Comparison of ENCODE assay signal across 8 cellular contexts in the genomic region with DNA sequence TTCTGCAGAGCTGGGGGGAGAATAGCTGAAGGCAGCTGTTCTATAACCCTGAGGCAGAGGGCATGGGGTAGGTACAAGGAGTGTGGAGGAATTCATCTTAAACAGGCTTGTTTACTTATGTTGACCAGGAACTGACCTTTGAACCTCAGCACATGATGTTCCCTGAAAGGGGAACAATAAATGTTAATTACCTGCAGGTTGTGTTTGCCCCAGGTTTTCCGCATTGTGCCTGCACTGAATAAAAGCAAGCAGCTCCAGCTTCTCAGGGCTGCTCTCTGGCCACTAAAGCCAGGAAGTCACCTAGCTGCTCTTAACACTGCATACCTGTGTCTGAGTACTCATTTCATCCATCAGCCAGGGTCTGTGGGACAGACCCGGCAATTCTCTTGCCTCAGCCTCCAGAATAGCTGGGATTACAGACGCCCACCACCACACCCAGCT. TPM values are rescaled to one million over a fixed set of nuclear protein-coding genes. Genes with fewer than 3 reads are reported as not detected.
A peak's percentile ranks its signal among the peaks of the same experiment; 100 is the strongest.
DNase-seq lines count a peak whose midpoint lies in the region; ATAC-seq, FAIRE-seq and TF ChIP-seq lines count a peak whose summit lies in the region.
"Not testable (repeated sequence)": the region's sequence is repeated elsewhere in the genome, so short reads cannot be mapped to it uniquely, and the experiment has no call there.

No MANE protein-coding gene starts in this region.

- not testable (repeated sequence) for H3K27me3 Mint-ChIP-seq in activated naive CD8-positive, alpha-beta T cell treated with anti-CD3 and anti-CD28 coated beads, Interleukin-2, amount 10 ng/mL, durations not matched to agents 7 days and 5 days

- TF ChIP-seq EP300 in A549 (IDR thresholded peaks at IDR 0.05); gastroesophageal sphincter (IDR thresholded peaks at IDR 0.05): not testable (repeated sequence)

- TF ChIP-seq POLR2A in A549 (IDR thresholded peaks at IDR 0.05; ENCODE audit: low read length); gastroesophageal sphincter (IDR thresholded peaks at IDR 0.05); right lobe of liver (IDR thresholded peaks at IDR 0.05); uterus (IDR thresholded peaks at IDR 0.05): not testable (repeated sequence)

- not testable (repeated sequence) for ATAC-seq in A549; activated naive CD8-positive, alpha-beta T cell treated with anti-CD3 and anti-CD28 coated beads, Interleukin-2, amount 10 ng/mL, durations not matched to agents 7 days and 5 days (ENCODE audit: low read depth); gastroesophageal sphincter; right lobe of liver

- peaks cover 35% of the 10 kb centered on the region for H3K4me1 Mint-ChIP-seq in activated naive CD8-positive, alpha-beta T cell treated with anti-CD3 and anti-CD28 coated beads, Interleukin-2, amount 10 ng/mL, durations not matched to agents 7 days and 5 days

- H3K9me3 Mint-ChIP-seq in activated naive CD8-positive, alpha-beta T cell treated with anti-CD3 and anti-CD28 coated beads, Interleukin-2, amount 10 ng/mL, durations not matched to agents 7 days and 5 days = not testable (repeated sequence)

- CTCF ChIA-PET in A549 (lab: Yijun Ruan, JAX) = interaction anchor here (4.0 kb wide), 1 partner anchor 257 kb away, joined by 18 read pairs; no protein-coding TSS in a partner anchor

- not testable (repeated sequence) for H3K27ac ChIP-seq in A549
- H3K27ac ChIP-seq in gastroesophageal sphincter = peak overlapping the region in 3 of 4 donors; percentile 42 to 99 (median 97)
- peak overlapping the region in 2 of 3 donors; percentile 75 to 85 for H3K27ac ChIP-seq in right lobe of liver
- peak overlapping the region; percentile 95 to 96 for H3K27ac ChIP-seq in uterus

- H3K4me1 ChIP-seq in A549 = peaks cover 38% of the 10 kb centered on the region
- H3K4me1 ChIP-seq in gastroesophageal sphincter = peaks cover 0 to 88% (median 37%) of the 10 kb centered on the region in 3 donors
- H3K4me1 ChIP-seq in right lobe of liver = peaks cover 0 to 57% (median 18%) of the 10 kb centered on the region in 4 donors
- H3K4me1 ChIP-seq in uterus = not testable (repeated sequence)

- FAIRE-seq in A549 (lab: Jason Lieb, UNC) = not testable (repeated sequence)

- peak overlapping the region; percentile 39 for H3K4me2 ChIP-seq in A549

- POLR2A ChIA-PET in A549 (lab: Yijun Ruan, JAX) = not testable (repeated sequence)
- POLR2A ChIA-PET in activated naive CD8-positive, alpha-beta T cell treated with anti-CD3 and anti-CD28 coated beads, Interleukin-2, amount 10 ng/mL, durations not matched to agents 7 days and 5 days (lab: Charles Lee) = interaction anchor here (0.7 to 1.1 kb wide), 2 partner anchors 62 to 370 kb away, joined by 4 to 5 read pairs; a partner anchor contains a TSS

- H3K27ac Mint-ChIP-seq in activated naive CD8-positive, alpha-beta T cell treated with anti-CD3 and anti-CD28 coated beads, Interleukin-2, amount 10 ng/mL, durations not matched to agents 7 days and 5 days = not testable (repeated sequence)

- not testable (repeated sequence) for H3K27me3 ChIP-seq in gastroesophageal sphincter, right lobe of liver, uterus

- not testable (repeated sequence) for H3K4me3 ChIP-seq in A549, gastroesophageal sphincter, uterus
- H3K4me3 ChIP-seq in right lobe of liver = peak overlapping the region in 1 of 3 donors; percentile 24

- WGBS in A549 (ENCODE audit: missing lambda C conversion rate) = 72% methylated on average over 3 of the region's 3 CpGs
- 96 to 100% methylated on average over 1 to 2 of the region's 3 CpGs for WGBS in gastroesophageal sphincter (ENCODE audit: low coverage in 1 of 2), 2 donors
- WGBS in right lobe of liver (ENCODE audit: insufficient coverage, low coverage, low lambda C conversion rate, missing lambda C conversion rate) = 30% methylated on average over 3 of the region's 3 CpGs

- not testable (repeated sequence) for DNase-seq in A549 (ENCODE audit: low read depth in 1 of 2, low spot score in 1 of 2); uterus
- DNase-seq in G401 (ENCODE audit: low spot score) (peak; percentile 39), LoVo (ENCODE audit: low spot score) (peak; percentile 68), right lobe of liver (peak in 1 of 3 donors; percentile 62), renal cortical epithelial cell (ENCODE audit: low read depth) (peak; percentile 38)
- DNase-seq in activated naive CD8-positive, alpha-beta T cell treated with anti-CD3 and anti-CD28 coated beads, Interleukin-2, amount 10 ng/mL, durations not matched to agents 7 days and 5 days = peak; percentile 11

- in situ Hi-C loops in G401 (cut with HindIII; ENCODE audit: low sequenced_read_pairs) = not testable (repeated sequence)

- H3K36me3 Mint-ChIP-seq in activated naive CD8-positive, alpha-beta T cell treated with anti-CD3 and anti-CD28 coated beads, Interleukin-2, amount 10 ng/mL, durations not matched to agents 7 days and 5 days = peaks cover 11% of the 10 kb centered on the region

- not testable (repeated sequence) for TF ChIP-seq CTCF in A549 (IDR thresholded peaks at IDR 0.05); gastroesophageal sphincter (IDR thresholded peaks at IDR 0.05); right lobe of liver (IDR thresholded peaks at IDR 0.05); uterus (IDR thresholded peaks at IDR 0.05)

- H3K4me3 Mint-ChIP-seq in activated naive CD8-positive, alpha-beta T cell treated with anti-CD3 and anti-CD28 coated beads, Interleukin-2, amount 10 ng/mL, durations not matched to agents 7 days and 5 days = not testable (repeated sequence)

- not testable (repeated sequence) for H3K9me3 ChIP-seq in A549, gastroesophageal sphincter, right lobe of liver, uterus

- intact Hi-C loops in right lobe of liver (cut with DNase I) = loop anchor here (10.0 kb wide), 1 partner anchor 55 kb away; no protein-coding TSS in a partner anchor
- intact Hi-C loops in uterus (cut with DNase I; ENCODE audit: low total_unique reads) = not testable (repeated sequence)

- not testable (repeated sequence) for H3K36me3 ChIP-seq in gastroesophageal sphincter, right lobe of liver, uterus

- TF ChIP-seq RAD21 in A549 (conservative IDR thresholded peaks at IDR 0.05 in 1 of 2, IDR thresholded peaks at IDR 0.05 in 1 of 2) = not testable (repeated sequence)

RNA-seq across cellular contexts. Expression of a gene that starts 4.2 kb away (rescaled TPM):
- polyA plus RNA-seq in A549 (2011; rRNA removed) = 10.5 and 11.1 TPM in 2 replicates
- polyA plus RNA-seq in A549 (2012; cell fraction: cytosol; rRNA removed) = 12.8 and 16.5 TPM in 2 replicates
- 49.4 and 61.3 TPM in 2 replicates for polyA plus RNA-seq in A549 (2012; cell fraction: nucleus; rRNA removed)
- 11.1 to 13.3 TPM (median 11.9 TPM) in 3 replicates for polyA plus RNA-seq in A549 (2017; fragmentation: RNase III; extraction: RNeasy Plus Mini Kit Qiagen cat#74134 plus additional on column Dnase treatment)
- 20.6 and 22.3 TPM in 2 replicates for polyA minus RNA-seq in A549 (2011; rRNA and poly(A)+ RNA removed)
- total RNA-seq in G401 (2014; rRNA removed; shearing (Covaris generic)) = 11.9 and 15.4 TPM in 2 replicates
- total RNA-seq in activated naive CD8-positive, alpha-beta T cell treated with anti-CD3 and anti-CD28 coated beads, Interleukin-2, amount 10 ng/mL, durations not matched to agents 7 days and 5 days = 10 to 100 TPM; 36.6 TPM
- 100 to 1,000 TPM in 1 of 4 donors, 10 to 100 TPM in 3; 69.2 to 141 (median 85.1) TPM for total RNA-seq in gastroesophageal sphincter
- total RNA-seq in right lobe of liver = 10 to 100 TPM; 20.6 to 56.9 (median 31.1) TPM
- total RNA-seq in renal cortical epithelial cell = 26.3 and 26.7 TPM in 2 replicates
- 100 to 1,000 TPM in 1 of 4 donors, 10 to 100 TPM in 3; 35.2 to 309 (median 74.8) TPM for total RNA-seq in uterus

RNA-seq across cellular contexts. Expression of a gene that starts 12.8 kb away (rescaled TPM):
- polyA plus RNA-seq in A549 (2011; rRNA removed) (52.3 and 77.7 TPM in 2 replicates), A549 (2017; fragmentation: RNase III; extraction: RNeasy Plus Mini Kit Qiagen cat#74134 plus additional on column Dnase treatment) (92.6 to 95.1 TPM (median 94.1 TPM) in 3 replicates)
- 22.1 and 24.5 TPM in 2 replicates for polyA plus RNA-seq in A549 (2012; cell fraction: cytosol; rRNA removed)
- polyA plus RNA-seq in A549 (2012; cell fraction: nucleus; rRNA removed) = 7.4 and 14.0 TPM in 2 replicates
- polyA minus RNA-seq in A549 (2011; rRNA and poly(A)+ RNA removed) = 23.4 and 27.7 TPM in 2 replicates
- total RNA-seq in G401 (2014; rRNA removed; shearing (Covaris generic)) = 26.7 and 40.8 TPM in 2 replicates
- 10 to 100 TPM; 55.6 to 57.4 TPM for total RNA-seq in activated naive CD8-positive, alpha-beta T cell treated with anti-CD3 and anti-CD28 coated beads, Interleukin-2, amount 10 ng/mL, durations not matched to agents 7 days and 5 days
- total RNA-seq in gastroesophageal sphincter (10 to 100 TPM; 53.9 to 64.8 (median 57.9) TPM), right lobe of liver (10 to 100 TPM; 16.5 to 48.8 (median 25.6) TPM), renal cortical epithelial cell (25.7 and 76.1 TPM in 2 replicates), uterus (10 to 100 TPM; 26.3 to 79.7 (median 58.0) TPM)
